Comparison of ENCODE assay signal across 1 cellular context in the genomic region with DNA sequence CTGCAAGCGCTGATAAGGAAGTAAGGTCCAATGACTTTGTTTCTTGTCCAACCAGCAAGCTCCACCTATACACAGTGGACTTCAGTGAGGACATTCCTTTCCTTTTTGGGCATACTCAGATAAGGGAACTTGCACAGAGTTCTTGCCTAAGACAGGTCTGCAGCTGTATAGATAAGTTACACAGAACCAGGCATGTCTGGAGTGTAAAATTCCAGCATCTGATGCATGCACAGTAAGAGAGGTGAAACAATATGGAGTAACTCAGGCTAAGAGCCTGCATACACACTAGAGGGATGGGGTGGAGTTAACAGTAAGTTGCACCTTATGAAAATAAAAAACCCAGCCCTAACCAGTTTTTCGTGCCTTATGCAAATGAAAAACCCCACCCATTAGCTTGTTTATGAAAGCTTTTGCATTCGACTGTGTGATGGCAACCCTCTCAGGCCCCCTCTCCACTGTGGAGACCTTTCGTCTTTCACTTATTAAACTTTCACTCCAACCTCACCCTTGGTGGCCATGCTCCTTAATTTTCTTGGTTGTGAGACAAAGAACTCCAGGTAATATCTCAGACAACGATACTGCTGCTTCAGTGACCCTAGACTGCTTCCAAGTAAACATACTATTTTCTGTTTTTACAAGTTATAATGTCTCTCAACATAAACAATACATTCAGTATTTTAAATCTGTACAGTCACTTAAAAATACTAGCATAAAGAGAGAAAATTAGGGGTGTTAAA.
A peak's percentile ranks its signal among the peaks of the same experiment; 100 is the strongest.
TF ChIP-seq lines count a peak whose summit lies in the region.

No MANE protein-coding gene starts in this region.

TF ChIP-seq in K562, 482 proteins besides CTCF, POLR2A, EP300 and RAD21 (continued from another document):
- TF ChIP-seq, protein P1, sequence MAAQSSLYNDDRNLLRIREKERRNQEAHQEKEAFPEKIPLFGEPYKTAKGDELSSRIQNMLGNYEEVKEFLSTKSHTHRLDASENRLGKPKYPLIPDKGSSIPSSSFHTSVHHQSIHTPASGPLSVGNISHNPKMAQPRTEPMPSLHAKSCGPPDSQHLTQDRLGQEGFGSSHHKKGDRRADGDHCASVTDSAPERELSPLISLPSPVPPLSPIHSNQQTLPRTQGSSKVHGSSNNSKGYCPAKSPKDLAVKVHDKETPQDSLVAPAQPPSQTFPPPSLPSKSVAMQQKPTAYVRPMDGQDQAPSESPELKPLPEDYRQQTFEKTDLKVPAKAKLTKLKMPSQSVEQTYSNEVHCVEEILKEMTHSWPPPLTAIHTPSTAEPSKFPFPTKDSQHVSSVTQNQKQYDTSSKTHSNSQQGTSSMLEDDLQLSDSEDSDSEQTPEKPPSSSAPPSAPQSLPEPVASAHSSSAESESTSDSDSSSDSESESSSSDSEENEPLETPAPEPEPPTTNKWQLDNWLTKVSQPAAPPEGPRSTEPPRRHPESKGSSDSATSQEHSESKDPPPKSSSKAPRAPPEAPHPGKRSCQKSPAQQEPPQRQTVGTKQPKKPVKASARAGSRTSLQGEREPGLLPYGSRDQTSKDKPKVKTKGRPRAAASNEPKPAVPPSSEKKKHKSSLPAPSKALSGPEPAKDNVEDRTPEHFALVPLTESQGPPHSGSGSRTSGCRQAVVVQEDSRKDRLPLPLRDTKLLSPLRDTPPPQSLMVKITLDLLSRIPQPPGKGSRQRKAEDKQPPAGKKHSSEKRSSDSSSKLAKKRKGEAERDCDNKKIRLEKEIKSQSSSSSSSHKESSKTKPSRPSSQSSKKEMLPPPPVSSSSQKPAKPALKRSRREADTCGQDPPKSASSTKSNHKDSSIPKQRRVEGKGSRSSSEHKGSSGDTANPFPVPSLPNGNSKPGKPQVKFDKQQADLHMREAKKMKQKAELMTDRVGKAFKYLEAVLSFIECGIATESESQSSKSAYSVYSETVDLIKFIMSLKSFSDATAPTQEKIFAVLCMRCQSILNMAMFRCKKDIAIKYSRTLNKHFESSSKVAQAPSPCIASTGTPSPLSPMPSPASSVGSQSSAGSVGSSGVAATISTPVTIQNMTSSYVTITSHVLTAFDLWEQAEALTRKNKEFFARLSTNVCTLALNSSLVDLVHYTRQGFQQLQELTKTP (IDR thresholded peaks at IDR 0.05; ENCODE audit: low read depth in 1 of 2, partially characterized antibody in 2 of 2): no peak
- TF ChIP-seq ELF2 (CRISPR knock-in tag; IDR thresholded peaks at IDR 0.05) (peak; percentile 55; the same call in 1 of the 2 replicates), MECOM (CRISPR knock-in tag; IDR thresholded peaks at IDR 0.05) (peak; percentile 96)
